30 cellular contexts compared by ENCODE assay signal in the genomic region with DNA sequence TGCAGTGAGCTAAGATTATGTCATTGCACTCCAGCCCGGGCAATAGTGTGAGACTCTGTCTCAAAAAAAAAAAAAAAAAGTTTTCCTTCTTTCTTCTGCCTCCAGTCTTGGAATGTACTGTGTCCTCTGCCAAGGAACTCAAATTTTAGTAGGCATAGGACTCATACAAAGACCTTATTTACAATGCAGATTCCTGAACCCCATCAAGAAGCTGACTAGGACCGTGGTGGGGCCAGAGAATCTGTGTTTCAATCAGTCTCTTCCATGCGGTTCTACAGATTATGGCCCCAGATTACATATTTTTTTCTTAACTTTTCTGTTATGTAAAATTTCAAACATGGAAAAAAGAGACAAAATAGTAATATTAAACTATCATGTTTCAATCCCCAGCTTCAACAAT. TPM values are rescaled to one million over a fixed set of nuclear protein-coding genes. Genes with fewer than 3 reads are reported as not detected.
DNase-seq lines count a peak whose midpoint lies in the region; ATAC-seq and TF ChIP-seq lines count a peak whose summit lies in the region.
"Had no signal": no experiment of that assay in that cellular context is flagged by ENCODE, and none has a peak within 500 bp of the region (broad histone marks: within the 10 kb centered on the region; RNA-seq: fewer than 3 reads in every experiment).

No MANE protein-coding gene starts in this region.

- H3K9ac ChIP-seq in OCI-LY3 (ENCODE audit: low read length): peak overlapping the region; percentile 76; the same call in 1 of the 2 replicates
- H3K9ac ChIP-seq in neural progenitor cell: no peak overlapping the region

- DNase-seq in EH (ENCODE audit: low read depth) (peak; percentile 40), neural progenitor cell (ENCODE audit: low spot score) (no peak), NCI-H1694 (lab: John Stamatoyannopoulos, UW) (no peak), NCI-H2196 (lab: John Stamatoyannopoulos, UW; ENCODE audit: unreplicated experiment) (no peak)
- DNase-seq: activated CD4-positive, alpha-beta T cell treated with anti-CD3 and anti-CD28 coated beads for 48 hours; aorta; CD4-positive, alpha-beta memory T cell; colonic mucosa; effector CD8-positive, alpha-beta T cell; left lung; NCI-H1092 treated with DMSO at 0.1 percent for 48 hours; NCI-H187 treated with DMSO at 0.1 percent for 48 hours; NCI-H226; NCI-H69; right cardiac atrium; stimulated activated CD4-positive, alpha-beta T cell treated with anti-CD3 and anti-CD28 coated beads, Interleukin-1b, Interleukin-23, amount 100 ng/mL, for 48 hours; WERI-Rb-1 had no signal

- H3K36me3 Mint-ChIP-seq in brain: no peaks in the 10 kb centered on the region
- H3K36me3 Mint-ChIP-seq in neural progenitor cell: no peaks in the 10 kb centered on the region
- H3K36me3 Mint-ChIP-seq: activated naive CD8-positive, alpha-beta T cell; CD4-positive, alpha-beta memory T cell; memory B cell had no signal

- H2AFZ ChIP-seq in OCI-LY3 (ENCODE audit: low read depth, low read length): no peak overlapping the region
- H2AFZ ChIP-seq in neural progenitor cell (replicated peaks): no peak overlapping the region

- H4K20me1 ChIP-seq in OCI-LY3 (ENCODE audit: insufficient read depth, low read length): no peaks in the 10 kb centered on the region
- H4K20me1 ChIP-seq in neural progenitor cell (ENCODE audit: low read depth): no peaks in the 10 kb centered on the region

- H3K4me1 ChIP-seq in OCI-LY3 (ENCODE audit: low read length) (peaks cover 99% of the 10 kb centered on the region), neural progenitor cell (peaks cover 46% of the 10 kb centered on the region)

- no peak overlapping the region for H3K4me3 ChIP-seq in OCI-LY3 (ENCODE audit: low read length)
- H3K4me3 ChIP-seq in neural progenitor cell: no peak overlapping the region
- H3K4me3 ChIP-seq: colonic mucosa, GM12878, left lung had no signal

- peaks cover 30% of the 10 kb centered on the region for H3K79me2 ChIP-seq in OCI-LY3 (ENCODE audit: low read length)
- H3K79me2 ChIP-seq in neural progenitor cell (ENCODE audit: low read depth): peaks cover 18% of the 10 kb centered on the region

- TF ChIP-seq CTCF in OCI-LY3 (IDR thresholded peaks at IDR 0.05; ENCODE audit: low read depth, low read length) (no peak), brain (conservative IDR thresholded peaks at IDR 0.05) (no peak), neural progenitor cell (IDR thresholded peaks at IDR 0.05) (no peak)

- H3K27me3 Mint-ChIP-seq in brain (peaks cover 4% of the 10 kb centered on the region), neural progenitor cell (ENCODE audit: insufficient read depth, low read depth) (peaks cover 6% of the 10 kb centered on the region)
- H3K27me3 Mint-ChIP-seq: activated naive CD8-positive, alpha-beta T cell; B cell; CD4-positive, alpha-beta memory T cell; stimulated activated naive CD8-positive, alpha-beta T cell treated with anti-CD3 and anti-CD28 coated beads, Interleukin-15, Interleukin-2, amounts not matched to agents 100 ng/mL and 50 ng/mL, for 24 hours had no signal

- H3K27me3 ChIP-seq in OCI-LY3 (ENCODE audit: low read depth, low read length): no peaks in the 10 kb centered on the region
- no peaks in the 10 kb centered on the region for H3K27me3 ChIP-seq in neural progenitor cell
- H3K27me3 ChIP-seq: colonic mucosa, left lung, neutrophil had no signal

- peaks cover 81% of the 10 kb centered on the region for H3F3A ChIP-seq in neural progenitor cell (ENCODE audit: low read depth)

- peak overlapping the region; percentile 6; the same call in 1 of the 2 replicates for H3K4me2 ChIP-seq in OCI-LY3 (ENCODE audit: low read length)
- no peak overlapping the region for H3K4me2 ChIP-seq in neural progenitor cell

- H3K27ac ChIP-seq in OCI-LY3 (ENCODE audit: low read length) (peak overlapping the region; percentile 95), neural progenitor cell (no peak overlapping the region)
- H3K27ac ChIP-seq: colonic mucosa, left lung, neutrophil, WERI-Rb-1 had no signal

- H3K9me3 ChIP-seq in OCI-LY3 (ENCODE audit: insufficient read depth, low read length): no peaks in the 10 kb centered on the region
- H3K9me3 ChIP-seq in neural progenitor cell (ENCODE audit: low read depth): no peaks in the 10 kb centered on the region
- H3K9me3 ChIP-seq: colonic mucosa, left lung, neutrophil had no signal

- no peak for ATAC-seq in HG03342 (IDR thresholded peaks at IDR 0.05; ENCODE audit: unreplicated experiment)
- ATAC-seq in GM21390 (IDR thresholded peaks at IDR 0.05; ENCODE audit: unreplicated experiment): no peak
- ATAC-seq: GM12878, HCT116, left lung, right cardiac atrium had no signal

- H3K27ac Mint-ChIP-seq in brain (peak overlapping the region in 4 of 5 experiments; percentile 34 to 81 (median 55)), neural progenitor cell (peak overlapping the region; percentile 72)
- H3K27ac Mint-ChIP-seq: activated naive CD8-positive, alpha-beta T cell; activated T-helper 2 cell treated with anti-CD3 and anti-CD28 coated beads, Interferon-gamma antibody, Interleukin-2, Interleukin-4, amounts not matched to agents 10 μg/mL and 5 μg/mL and 100 μg/mL, durations not matched to agents 14 hours and 24 hours and 36 hours; B cell; IgD-negative memory B cell; memory B cell; stimulated activated naive CD8-positive, alpha-beta T cell treated with anti-CD3 and anti-CD28 coated beads, Interleukin-15, Interleukin-2, amounts not matched to agents 100 ng/mL and 50 ng/mL, for 24 hours had no signal

- H3K36me3 ChIP-seq in OCI-LY3 (replicated peaks; ENCODE audit: low read depth, low read length): no peaks in the 10 kb centered on the region
- H3K36me3 ChIP-seq in neural progenitor cell: no peaks in the 10 kb centered on the region
- H3K36me3 ChIP-seq: colonic mucosa, left lung, neutrophil, WERI-Rb-1 had no signal

- H3K4me1 Mint-ChIP-seq in brain (peaks cover 73% of the 10 kb centered on the region), neural progenitor cell (peaks cover 78% of the 10 kb centered on the region)

- H3K9me3 Mint-ChIP-seq in brain (peaks cover 0 to 5% (median 0%) of the 10 kb centered on the region in 5 experiments), neural progenitor cell (peaks cover 3% of the 10 kb centered on the region)
- H3K9me3 Mint-ChIP-seq: activated T-helper 2 cell treated with anti-CD3 and anti-CD28 coated beads, Interferon-gamma antibody, Interleukin-2, Interleukin-4, amounts not matched to agents 10 μg/mL and 5 μg/mL and 100 μg/mL, durations not matched to agents 14 hours and 24 hours and 36 hours; CD4-positive, alpha-beta memory T cell; IgD-negative memory B cell; memory B cell; stimulated activated naive CD8-positive, alpha-beta T cell treated with anti-CD3 and anti-CD28 coated beads, Interleukin-15, Interleukin-2, amounts not matched to agents 100 ng/mL and 50 ng/mL, for 24 hours had no signal

- H3K4me3 Mint-ChIP-seq in brain (peak overlapping the region in 1 of 5 experiments; percentile 9), neural progenitor cell (no peak overlapping the region)
- H3K4me3 Mint-ChIP-seq: activated naive CD8-positive, alpha-beta T cell; B cell; CD4-positive, alpha-beta memory T cell; IgD-negative memory B cell; memory B cell; stimulated activated naive CD8-positive, alpha-beta T cell treated with anti-CD3 and anti-CD28 coated beads, Interleukin-15, Interleukin-2, amounts not matched to agents 100 ng/mL and 50 ng/mL, for 24 hours had no signal

RNA-seq across cellular contexts. Expression of a gene that starts 29.8 kb away (rescaled TPM):
- 102 TPM for polyA plus RNA-seq in brain (ENCODE audit: insufficient read depth, low read depth, low replicate concordance)
- total RNA-seq in neural progenitor cell (ENCODE audit: low replicate concordance): 9.1 and 18.9 TPM in 2 replicates
